Comparison of ENCODE assay signal across 16 cellular contexts in genomic region chr2:156356006-156356764, GRCh38. TPM values are rescaled to one million over a fixed set of nuclear protein-coding genes. Genes with fewer than 3 reads are reported as not detected.
DNase-seq lines count a peak whose midpoint lies in the region; ATAC-seq, FAIRE-seq and TF ChIP-seq lines count a peak whose summit lies in the region.
"Had no signal": no experiment of that assay in that cellular context is flagged by ENCODE, and none has a peak within 500 bp of the region (broad histone marks: within the 10 kb centered on the region; RNA-seq: fewer than 3 reads in every experiment).

No MANE protein-coding gene starts in this region.

- no peak overlapping the region for H3K4me3 ChIP-seq in SK-N-SH (ENCODE audit: low read depth in 2 of 2, low read length in 1 of 2)
- no peak overlapping the region for H3K4me3 ChIP-seq in smooth muscle cell

- no peak for DNase-seq in SK-N-SH
- peak; percentile 75 for DNase-seq in RCC 7860 (ENCODE audit: low spot score)
- no peak for DNase-seq in smooth muscle cell (lab: John Stamatoyannopoulos, UW; ENCODE audit: unreplicated experiment)
- no peak for DNase-seq in hippocampal formation (lab: John Stamatoyannopoulos, UW)
- no peak for DNase-seq in cortex of kidney (lab: John Stamatoyannopoulos, UW)
- DNase-seq: activated CD4-positive, alpha-beta T cell treated with anti-CD3 and anti-CD28 coated beads, Interleukin-2, amount 10 ng/mL, durations not matched to agents 24 days and 14 days; activated T-cell treated with anti-CD3 and anti-CD28 coated beads, Interleukin-2, amount 50 U/mL, for 24 hours; amygdala; kidney; posterior cingulate gyrus; T-helper 2 cell had no signal

- 18% methylated on average over 3 of the region's 3 CpGs for WGBS in SK-N-SH (ENCODE audit: low lambda C conversion rate)
- 90% methylated on average over 3 of the region's 3 CpGs for WGBS in smooth muscle cell (ENCODE audit: low lambda C conversion rate)

- no peaks in the 10 kb centered on the region for H3K9me2 ChIP-seq in SK-N-SH

- H4K20me1 ChIP-seq in SK-N-SH (ENCODE audit: insufficient read depth) (no peaks in the 10 kb centered on the region), smooth muscle cell (ENCODE audit: low read depth) (no peaks in the 10 kb centered on the region)

- no peaks in the 10 kb centered on the region for H3K4me1 ChIP-seq in SK-N-SH (ENCODE audit: control insufficient read depth in 1 of 2, insufficient read depth in 2 of 2, low read depth in 1 of 2, low read length in 1 of 2)
- H3K4me1 ChIP-seq in smooth muscle cell (ENCODE audit: low read depth) = no peaks in the 10 kb centered on the region

- no peak for TF ChIP-seq RAD21 in SK-N-SH (IDR thresholded peaks at IDR 0.05; ENCODE audit: low read length)

- H3F3A ChIP-seq in SK-N-SH (replicated peaks; ENCODE audit: insufficient read depth) = peaks cover 7% of the 10 kb centered on the region
- H3F3A ChIP-seq in smooth muscle cell (ENCODE audit: low read depth) = no peaks in the 10 kb centered on the region

- CTCF ChIA-PET in SK-N-SH (lab: Yijun Ruan, JAX) = no interaction called here

- H3K79me2 ChIP-seq in SK-N-SH (ENCODE audit: insufficient read depth) = no peaks in the 10 kb centered on the region
- no peaks in the 10 kb centered on the region for H3K79me2 ChIP-seq in smooth muscle cell (ENCODE audit: low read depth)

- peaks cover 9% of the 10 kb centered on the region for H3K27me3 ChIP-seq in SK-N-SH (ENCODE audit: insufficient read depth)
- H3K27me3 ChIP-seq in smooth muscle cell (ENCODE audit: low read depth) = peaks cover 5% of the 10 kb centered on the region

- POLR2A ChIA-PET in SK-N-SH (lab: Yijun Ruan, JAX) = no interaction called here

- TF ChIP-seq EP300 in SK-N-SH (IDR thresholded peaks at IDR 0.05; ENCODE audit: borderline replicate concordance in 1 of 2, low read depth in 1 of 2, low read length in 1 of 2) = no peak

- H3K9me3 ChIP-seq in SK-N-SH = no peaks in the 10 kb centered on the region
- H3K9me3 ChIP-seq in smooth muscle cell (replicated peaks; ENCODE audit: low read depth) = no peaks in the 10 kb centered on the region

- H3K4me2 ChIP-seq in SK-N-SH (no peak overlapping the region), smooth muscle cell (peak overlapping the region; percentile 43)

- TF ChIP-seq CTCF in SK-N-SH (IDR thresholded peaks at IDR 0.05) = no peak
- no peak for TF ChIP-seq CTCF in smooth muscle cell (IDR thresholded peaks at IDR 0.05; ENCODE audit: borderline replicate concordance, insufficient read depth, poor library complexity, severe bottlenecking)

- H3K36me3 ChIP-seq in SK-N-SH (replicated peaks in 1 of 2; ENCODE audit: control insufficient read depth in 1 of 2, insufficient read depth in 2 of 2, low read length in 1 of 2) (no peaks in the 10 kb centered on the region), smooth muscle cell (ENCODE audit: low read depth) (no peaks in the 10 kb centered on the region)

- FAIRE-seq in RCC 7860 (lab: Jason Lieb, UNC) = peak; percentile 92
- FAIRE-seq: kidney had no signal

- peak overlapping the region; percentile 54; the same call in 1 of the 2 replicates for H2AFZ ChIP-seq in SK-N-SH (ENCODE audit: low read depth)
- peak overlapping the region; percentile 30 for H2AFZ ChIP-seq in smooth muscle cell (ENCODE audit: low read depth)

- H3K9ac ChIP-seq in SK-N-SH (no peak overlapping the region), smooth muscle cell (ENCODE audit: low read depth) (no peak overlapping the region)

- H3K27ac ChIP-seq in SK-N-SH (ENCODE audit: low read depth in 2 of 2, low read length in 1 of 2) (0 out of 4 replicates have a peak overlapping the region, but pooled peaks of 1 of the 2 experiments have one; percentile 4), smooth muscle cell (ENCODE audit: low read depth) (peak overlapping the region; percentile 40)
- H3K27ac ChIP-seq: 22Rv1 had no signal

- ATAC-seq in SK-N-SH treated with all-trans-retinoic acid at 6 μM for 48 hours (no peak), esophagus mucosa (peak; percentile 68), HG02623 (IDR thresholded peaks at IDR 0.05; ENCODE audit: unreplicated experiment) (no peak)
- ATAC-seq: Panc1 had no signal

TF ChIP-seq in SK-N-SH, 30 proteins besides CTCF, POLR2A, EP300 and RAD21 (continues in another document):
- TF ChIP-seq MEF2A (IDR thresholded peaks at IDR 0.05; ENCODE audit: borderline replicate concordance, low read depth) (no peak), ZBTB33 (IDR thresholded peaks at IDR 0.05; ENCODE audit: borderline replicate concordance, low read depth) (no peak), FOXM1 (IDR thresholded peaks at IDR 0.05; ENCODE audit: low read depth) (no peak), IRF3 (IDR thresholded peaks at IDR 0.05; ENCODE audit: low read depth, low read length) (no peak), SIN3A (IDR thresholded peaks at IDR 0.05; ENCODE audit: borderline replicate concordance, low read depth, low read length) (no peak), RFX5 (IDR thresholded peaks at IDR 0.05; ENCODE audit: low read length) (no peak), FOSL2 (IDR thresholded peaks at IDR 0.05; ENCODE audit: borderline replicate concordance, low read depth) (no peak), TCF12 (IDR thresholded peaks at IDR 0.05) (no peak), MXI1 (IDR thresholded peaks at IDR 0.05; ENCODE audit: low read depth, low read length) (no peak), POLR2AphosphoS5 (IDR thresholded peaks at IDR 0.05; ENCODE audit: low read depth, low read length) (no peak)

TF ChIP-seq in SK-N-SH treated with all-trans-retinoic acid at 6 μM for 48 hours, 23 proteins besides CTCF, POLR2A, EP300 and RAD21:
- TF ChIP-seq ZNF565 (CRISPR knock-in tag; conservative IDR thresholded peaks at IDR 0.05; ENCODE audit: low read depth) (no peak), POU6F1 (CRISPR knock-in tag; IDR thresholded peaks at IDR 0.05; ENCODE audit: borderline replicate concordance, low read depth) (no peak), CSRNP3 (CRISPR knock-in tag; IDR thresholded peaks at IDR 0.05) (no peak), BACH2 (CRISPR knock-in tag; IDR thresholded peaks at IDR 0.05; ENCODE audit: borderline replicate concordance) (no peak), CSDC2 (CRISPR knock-in tag; IDR thresholded peaks at IDR 0.05) (no peak), GLIS3 (CRISPR knock-in tag; IDR thresholded peaks at IDR 0.05) (no peak), ZC3H10 (CRISPR knock-in tag; IDR thresholded peaks at IDR 0.05) (no peak), PATZ1 (CRISPR knock-in tag; IDR thresholded peaks at IDR 0.05; ENCODE audit: borderline replicate concordance) (no peak), ISL1 (CRISPR knock-in tag; IDR thresholded peaks at IDR 0.05) (no peak), SNAI2 (CRISPR knock-in tag; IDR thresholded peaks at IDR 0.05) (no peak), ZFP3 (CRISPR knock-in tag; IDR thresholded peaks at IDR 0.05) (no peak), OSR1 (CRISPR knock-in tag; IDR thresholded peaks at IDR 0.05) (no peak), ZNF8 (CRISPR knock-in tag; IDR thresholded peaks at IDR 0.05) (no peak), TOX (CRISPR knock-in tag; IDR thresholded peaks at IDR 0.05; ENCODE audit: borderline replicate concordance) (no peak)

RNA-seq across cellular contexts. Expression of gene NR4A2, which starts 23.7 kb away (rescaled TPM):
- polyA plus RNA-seq in SK-N-SH (2012; rRNA removed) (13.9 and 16.2 TPM in 2 replicates), smooth muscle cell (14.1 and 14.5 TPM in 2 replicates)
- polyA plus RNA-seq in SK-N-SH (2012; cell fraction: cytosol; rRNA removed) = 4.2 and 9.1 TPM in 2 replicates
- 56.6 and 90.7 TPM in 2 replicates for polyA plus RNA-seq in SK-N-SH (2012; cell fraction: nucleus; rRNA removed)
- total RNA-seq in esophagus mucosa (3.1 TPM), smooth muscle cell (6.7 and 12.3 TPM in 2 replicates)
